ENCODE assay signal across 8 cellular contexts in the genomic region with DNA sequence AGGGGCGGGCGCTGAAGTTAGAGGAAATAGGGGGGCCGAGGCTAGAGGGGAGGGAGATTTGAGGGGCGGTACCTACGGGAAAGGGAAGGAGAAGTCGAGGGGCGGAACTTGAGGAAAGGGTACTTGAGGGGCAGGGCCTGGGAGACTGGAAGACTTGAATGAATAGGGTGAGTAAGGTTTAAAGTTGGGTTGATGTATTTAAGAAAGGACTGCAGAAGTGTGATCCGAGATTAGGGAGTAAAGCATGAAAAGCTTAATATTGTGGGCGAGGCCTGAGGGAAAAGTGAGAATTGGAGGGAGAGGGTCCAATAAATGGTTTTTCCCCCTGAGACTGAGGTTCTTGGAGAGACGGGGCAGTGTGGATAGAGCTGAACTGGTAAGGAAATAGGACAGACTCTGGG. TPM values are rescaled to one million over a fixed set of nuclear protein-coding genes. Genes with fewer than 3 reads are reported as not detected.
DNase-seq lines count a peak whose midpoint lies in the region; ATAC-seq and TF ChIP-seq lines count a peak whose summit lies in the region.

No MANE protein-coding gene starts in this region.

- H3K4me3 Mint-ChIP-seq in brain (peak overlapping the region; percentile 91 to 94 (median 92)), mesothelial cell of epicardium (peak overlapping the region; percentile 79)

- H3K36me3 Mint-ChIP-seq in brain (peaks cover 32% of the 10 kb centered on the region), mesothelial cell of epicardium (peaks cover 14% of the 10 kb centered on the region)

- H3K9me3 Mint-ChIP-seq in brain (no peaks in the 10 kb centered on the region), mesothelial cell of epicardium (no peaks in the 10 kb centered on the region)

- peak overlapping the region; percentile 93 for H3K4me3 ChIP-seq in AG04449 (ENCODE audit: low read depth, low read length)

- intact Hi-C loops in posterior vena cava (cut with DNase I), result no loop called here

- ATAC-seq in HG03558 (IDR thresholded peaks at IDR 0.05; ENCODE audit: extremely low read depth, unreplicated experiment) (peak; percentile 15), HG03571 (IDR thresholded peaks at IDR 0.05; ENCODE audit: unreplicated experiment) (no peak), GM21423 (IDR thresholded peaks at IDR 0.05; ENCODE audit: unreplicated experiment) (no peak)

- DNase-seq in AG04449 (ENCODE audit: low read depth, low spot score), result no peak
- DNase-seq in mesothelial cell of epicardium (ENCODE audit: low spot score in 2 of 2, unreplicated experiment in 2 of 2), result no peak
- no peak for DNase-seq in OCI-M2 (lab: John Stamatoyannopoulos, UW; ENCODE audit: unreplicated experiment)
- DNase-seq in posterior vena cava (ENCODE audit: low spot score), result no peak

- CTCF ChIA-PET in AG04449 (lab: Yijun Ruan, JAX), result interaction anchor here (1.0 kb wide), 2 partner anchors 13 to 298 kb away, joined by 3 read pairs; no protein-coding TSS in a partner anchor

- H3K27ac Mint-ChIP-seq in brain, result peak overlapping the region; percentile 89 to 98 (median 96)
- peak overlapping the region; percentile 91 for H3K27ac Mint-ChIP-seq in mesothelial cell of epicardium

- POLR2A ChIA-PET in AG04449 (lab: Yijun Ruan, JAX), result no interaction called here

- TF ChIP-seq CTCF in AG04449 (IDR thresholded peaks at IDR 0.05; ENCODE audit: insufficient read depth, low read length, missing control alignments) (no peak), brain (conservative IDR thresholded peaks at IDR 0.05) (no peak), mesothelial cell of epicardium (IDR thresholded peaks at IDR 0.05; ENCODE audit: unreplicated experiment) (no peak)

- H3K4me1 Mint-ChIP-seq in brain (peaks cover 31% of the 10 kb centered on the region), mesothelial cell of epicardium (peaks cover 18% of the 10 kb centered on the region)

- H3K27me3 Mint-ChIP-seq in brain (peaks cover 5% of the 10 kb centered on the region), mesothelial cell of epicardium (ENCODE audit: low read depth) (no peaks in the 10 kb centered on the region)

RNA-seq across cellular contexts. Expression of gene HSCB, which starts 0.7 kb away (rescaled TPM):
- polyA plus RNA-seq in brain (ENCODE audit: insufficient read depth, low read depth, low replicate concordance), result 13.2 TPM
- total RNA-seq in mesothelial cell of epicardium (15.0 to 18.7 TPM (median 15.7 TPM) in 3 replicates), posterior vena cava (10 to 100 TPM in 1 of 2 donors, 1 to 10 TPM in 1; 9.7 to 10.6 TPM)

RNA-seq across cellular contexts. Expression of gene CHEK2, which starts 0.9 kb away (rescaled TPM):
- polyA plus RNA-seq in brain (ENCODE audit: insufficient read depth, low read depth, low replicate concordance), result 14.1 TPM
- total RNA-seq in mesothelial cell of epicardium (22.9 to 25.0 TPM (median 24.2 TPM) in 3 replicates), posterior vena cava (1 to 10 TPM; 6.6 to 8.4 TPM)

RNA-seq across cellular contexts. Expression of gene CCDC117, which starts 29.9 kb away (rescaled TPM):
- 9.6 TPM for polyA plus RNA-seq in brain (ENCODE audit: insufficient read depth, low read depth, low replicate concordance)
- total RNA-seq in mesothelial cell of epicardium (22.4 to 22.9 TPM (median 22.8 TPM) in 3 replicates), posterior vena cava (10 to 100 TPM; 12.0 to 19.6 TPM)

RNA-seq across cellular contexts. Expression of gene XBP1, which starts 57.8 kb away (rescaled TPM):
- polyA plus RNA-seq in brain (ENCODE audit: insufficient read depth, low read depth, low replicate concordance), result 92.5 TPM
- total RNA-seq in mesothelial cell of epicardium, result 71.9 to 73.1 TPM (median 72.7 TPM) in 3 replicates
- total RNA-seq in posterior vena cava, result 100 to 1,000 TPM; 113 to 124 TPM
